Comparison of ENCODE assay signal across 8 cellular contexts in genomic region chr1:160711528-160712311, GRCh38. TPM values are rescaled to one million over a fixed set of nuclear protein-coding genes. Genes with fewer than 3 reads are reported as not detected.
A peak's percentile ranks its signal among the peaks of the same experiment; 100 is the strongest.
DNase-seq lines count a peak whose midpoint lies in the region; ATAC-seq, FAIRE-seq and TF ChIP-seq lines count a peak whose summit lies in the region.

TSS of gene CD48 (minus strand) at chr1:160711822. CDS start at chr1:160711763, 59 bp downstream.

- no peak within 1 kb of the TSS for H2BK15ac ChIP-seq in mesendoderm (replicated peaks; ENCODE audit: low read depth)

- no peaks in the 10 kb centered on the region for H3K36me3 Mint-ChIP-seq in activated CD8-positive, alpha-beta T cell treated with anti-CD3 and anti-CD28 coated beads for 36 hours (ENCODE audit: low read depth)

- H3K79me1 ChIP-seq in trophoblast cell (ENCODE audit: low read length) (no peaks in the 10 kb centered on the region), mesendoderm (ENCODE audit: low read length) (no peaks in the 10 kb centered on the region)

- H3K4me1 ChIP-seq in trophoblast cell (ENCODE audit: control insufficient read depth in 1 of 2, insufficient read depth in 2 of 2, low read length in 2 of 2) (no peaks in the 10 kb centered on the region), mesendoderm (ENCODE audit: control insufficient read depth, low read depth, low read length) (no peaks in the 10 kb centered on the region)

- peak within 1 kb of the TSS; percentile 49 for H3K4me3 ChIP-seq in trophoblast cell (ENCODE audit: low read depth, low read length)
- no peak within 1 kb of the TSS for H3K4me3 ChIP-seq in mesendoderm (ENCODE audit: low read length)

- H2AK5ac ChIP-seq in trophoblast cell (ENCODE audit: low read length) (no peak within 1 kb of the TSS), mesendoderm (ENCODE audit: low read length) (no peak within 1 kb of the TSS)

- H3K4me2 ChIP-seq in trophoblast cell (ENCODE audit: low read length) (no peak within 1 kb of the TSS), mesendoderm (ENCODE audit: low read length) (no peak within 1 kb of the TSS)

- H4K5ac ChIP-seq in mesendoderm (ENCODE audit: low read length) = no peak within 1 kb of the TSS

- peaks cover 36% of the 10 kb centered on the region for H3K4me1 Mint-ChIP-seq in activated CD8-positive, alpha-beta T cell treated with anti-CD3 and anti-CD28 coated beads for 36 hours (ENCODE audit: low read depth)

- H3K27ac ChIP-seq in trophoblast cell (ENCODE audit: low read depth, low read length) = no peak within 1 kb of the TSS
- no peak within 1 kb of the TSS for H3K27ac ChIP-seq in mesendoderm (ENCODE audit: low read depth, low read length)

- no peak for TF ChIP-seq CTCF in activated CD8-positive, alpha-beta T cell treated with anti-CD3 and anti-CD28 coated beads for 36 hours (IDR thresholded peaks at IDR 0.05)

- H3K18ac ChIP-seq in trophoblast cell (ENCODE audit: low read length) (no peak within 1 kb of the TSS), mesendoderm (ENCODE audit: low read length) (no peak within 1 kb of the TSS)

- FAIRE-seq in GM19239 (lab: Jason Lieb, UNC) = peak; percentile 98

- peak; percentile 51 for ATAC-seq in HG03521 (IDR thresholded peaks at IDR 0.05; ENCODE audit: unreplicated experiment)
- ATAC-seq in activated CD8-positive, alpha-beta T cell treated with anti-CD3 and anti-CD28 coated beads for 36 hours = peak; percentile 37

- intact Hi-C loops in activated CD8-positive, alpha-beta T cell treated with anti-CD3 and anti-CD28 coated beads for 36 hours (cut with micrococcal nuclease) = loop anchor here (5.0 kb wide), 1 partner anchor 84 kb away; no protein-coding TSS in a partner anchor

- no peaks in the 10 kb centered on the region for H3K9me3 ChIP-seq in trophoblast cell (ENCODE audit: insufficient read depth, low read depth, low read length)

- H2BK120ac ChIP-seq in trophoblast cell (ENCODE audit: insufficient read depth, low read length, poor library complexity) = no peak within 1 kb of the TSS
- no peak within 1 kb of the TSS for H2BK120ac ChIP-seq in mesendoderm (ENCODE audit: low read depth, low read length)

- H2AFZ ChIP-seq in trophoblast cell (ENCODE audit: insufficient read depth, low read length, poor library complexity) = no peak within 1 kb of the TSS

- H3K14ac ChIP-seq in trophoblast cell (ENCODE audit: low read length) = no peak within 1 kb of the TSS

- H3K23ac ChIP-seq in trophoblast cell (ENCODE audit: low read length) (no peak within 1 kb of the TSS), mesendoderm (ENCODE audit: low read length) (no peak within 1 kb of the TSS)

- no peak within 1 kb of the TSS for H4K12ac ChIP-seq in trophoblast cell (ENCODE audit: low read depth, low read length)

- POLR2A ChIA-PET in activated CD8-positive, alpha-beta T cell treated with anti-CD3 and anti-CD28 coated beads for 36 hours (lab: Charles Lee) = interaction anchor here (0.8 to 3.3 kb wide), 14 partner anchors 9 to 89 kb away, joined by 3 to 21 read pairs (median 4); no protein-coding TSS in a partner anchor

- no peak within 1 kb of the TSS for H3K27ac Mint-ChIP-seq in activated CD8-positive, alpha-beta T cell treated with anti-CD3 and anti-CD28 coated beads for 36 hours

- H3K27me3 ChIP-seq in trophoblast cell (ENCODE audit: insufficient read depth, low read length) (no peaks in the 10 kb centered on the region), mesendoderm (ENCODE audit: insufficient read depth, low read length, poor library complexity) (no peaks in the 10 kb centered on the region)

- CTCF ChIA-PET in activated CD8-positive, alpha-beta T cell treated with anti-CD3 and anti-CD28 coated beads for 36 hours (lab: Charles Lee) = interaction anchor here (0.7 to 6.7 kb wide), 12 partner anchors 13 to 445 kb away, joined by 3 to 94 read pairs (median 8); partner anchors contain the start of gene ITLN2

- DNase-seq in GM19239 (ENCODE audit: insufficient read length, low spot score) (no peak), trophoblast cell (no peak), DMS 273 treated with DMSO at 0.1 percent for 48 hours (lab: John Stamatoyannopoulos, UW) (no peak), mesendoderm (no peak), NCI-H1048 (lab: John Stamatoyannopoulos, UW) (no peak), globus pallidus (ENCODE audit: low spot score) (no peak)
- peak; percentile 75 for DNase-seq in activated CD8-positive, alpha-beta T cell treated with anti-CD3 and anti-CD28 coated beads for 36 hours

- WGBS in trophoblast cell (ENCODE audit: extremely low coverage, insufficient coverage, insufficient read length) = no CpG with 5 or more reads among the region's 9 CpGs
- WGBS in mesendoderm (ENCODE audit: extremely low coverage, insufficient coverage, low lambda C conversion rate) = no CpG with 5 or more reads among the region's 9 CpGs

- H4K91ac ChIP-seq in trophoblast cell (ENCODE audit: low read depth, low read length) = no peak within 1 kb of the TSS

- H4K8ac ChIP-seq in trophoblast cell (ENCODE audit: low read depth, low read length) (no peak within 1 kb of the TSS), mesendoderm (ENCODE audit: low read depth, low read length) (no peak within 1 kb of the TSS)

- H3K9ac ChIP-seq in trophoblast cell (ENCODE audit: low read length) = no peak within 1 kb of the TSS
- H3K9ac ChIP-seq in mesendoderm (ENCODE audit: low read length) = no peak within 1 kb of the TSS

- H3K9me3 Mint-ChIP-seq in activated CD8-positive, alpha-beta T cell treated with anti-CD3 and anti-CD28 coated beads for 36 hours = no peaks in the 10 kb centered on the region

- no peak within 1 kb of the TSS for H3K4me3 Mint-ChIP-seq in activated CD8-positive, alpha-beta T cell treated with anti-CD3 and anti-CD28 coated beads for 36 hours

- no peak within 1 kb of the TSS for H2BK5ac ChIP-seq in trophoblast cell (ENCODE audit: low read depth, low read length, poor library complexity)
- no peak within 1 kb of the TSS for H2BK5ac ChIP-seq in mesendoderm (ENCODE audit: low read length)

- H3K79me2 ChIP-seq in trophoblast cell (ENCODE audit: control insufficient read depth, insufficient read depth, low read length, poor library complexity) (no peaks in the 10 kb centered on the region), mesendoderm (ENCODE audit: control insufficient read depth, insufficient read depth, low read length) (no peaks in the 10 kb centered on the region)

- H3K36me3 ChIP-seq in trophoblast cell (ENCODE audit: control insufficient read depth in 1 of 2, insufficient read depth in 2 of 2, low read length in 2 of 2) (no peaks in the 10 kb centered on the region), mesendoderm (ENCODE audit: control insufficient read depth, insufficient read depth, low read length) (no peaks in the 10 kb centered on the region)

- no peak within 1 kb of the TSS for H3K4ac ChIP-seq in trophoblast cell (ENCODE audit: low read depth, low read length)
- H3K4ac ChIP-seq in mesendoderm (ENCODE audit: low read depth, low read length) = no peak within 1 kb of the TSS

- H2BK12ac ChIP-seq in trophoblast cell (ENCODE audit: low read length) = no peak within 1 kb of the TSS

- H3K56ac ChIP-seq in mesendoderm (ENCODE audit: low read length) = no peak within 1 kb of the TSS

- H3K27me3 Mint-ChIP-seq in activated CD8-positive, alpha-beta T cell treated with anti-CD3 and anti-CD28 coated beads for 36 hours = no peaks in the 10 kb centered on the region

RNA-seq across cellular contexts. Expression of gene CD48, which starts in this region (rescaled TPM):
- total RNA-seq in activated CD8-positive, alpha-beta T cell treated with anti-CD3 and anti-CD28 coated beads for 36 hours = 100 to 1,000 TPM; 379 to 388 TPM
- polyA plus RNA-seq in trophoblast cell (2013) = not detected in 2 replicates
- polyA plus RNA-seq in mesendoderm (2013, experiment 1 of 2) = 2.5 TPM
- 2.7 TPM for polyA plus RNA-seq in mesendoderm (2013, experiment 2 of 2)
